Comparison of ENCODE assay signal across 1 cellular context in genomic region chr18:51182824-51183223, GRCh38.
TF ChIP-seq lines count a peak whose summit lies in the region.

No MANE protein-coding gene starts in this region.

TF ChIP-seq in GM23338, 12 proteins besides CTCF, POLR2A, EP300 and RAD21:
- TF ChIP-seq, protein P1, sequence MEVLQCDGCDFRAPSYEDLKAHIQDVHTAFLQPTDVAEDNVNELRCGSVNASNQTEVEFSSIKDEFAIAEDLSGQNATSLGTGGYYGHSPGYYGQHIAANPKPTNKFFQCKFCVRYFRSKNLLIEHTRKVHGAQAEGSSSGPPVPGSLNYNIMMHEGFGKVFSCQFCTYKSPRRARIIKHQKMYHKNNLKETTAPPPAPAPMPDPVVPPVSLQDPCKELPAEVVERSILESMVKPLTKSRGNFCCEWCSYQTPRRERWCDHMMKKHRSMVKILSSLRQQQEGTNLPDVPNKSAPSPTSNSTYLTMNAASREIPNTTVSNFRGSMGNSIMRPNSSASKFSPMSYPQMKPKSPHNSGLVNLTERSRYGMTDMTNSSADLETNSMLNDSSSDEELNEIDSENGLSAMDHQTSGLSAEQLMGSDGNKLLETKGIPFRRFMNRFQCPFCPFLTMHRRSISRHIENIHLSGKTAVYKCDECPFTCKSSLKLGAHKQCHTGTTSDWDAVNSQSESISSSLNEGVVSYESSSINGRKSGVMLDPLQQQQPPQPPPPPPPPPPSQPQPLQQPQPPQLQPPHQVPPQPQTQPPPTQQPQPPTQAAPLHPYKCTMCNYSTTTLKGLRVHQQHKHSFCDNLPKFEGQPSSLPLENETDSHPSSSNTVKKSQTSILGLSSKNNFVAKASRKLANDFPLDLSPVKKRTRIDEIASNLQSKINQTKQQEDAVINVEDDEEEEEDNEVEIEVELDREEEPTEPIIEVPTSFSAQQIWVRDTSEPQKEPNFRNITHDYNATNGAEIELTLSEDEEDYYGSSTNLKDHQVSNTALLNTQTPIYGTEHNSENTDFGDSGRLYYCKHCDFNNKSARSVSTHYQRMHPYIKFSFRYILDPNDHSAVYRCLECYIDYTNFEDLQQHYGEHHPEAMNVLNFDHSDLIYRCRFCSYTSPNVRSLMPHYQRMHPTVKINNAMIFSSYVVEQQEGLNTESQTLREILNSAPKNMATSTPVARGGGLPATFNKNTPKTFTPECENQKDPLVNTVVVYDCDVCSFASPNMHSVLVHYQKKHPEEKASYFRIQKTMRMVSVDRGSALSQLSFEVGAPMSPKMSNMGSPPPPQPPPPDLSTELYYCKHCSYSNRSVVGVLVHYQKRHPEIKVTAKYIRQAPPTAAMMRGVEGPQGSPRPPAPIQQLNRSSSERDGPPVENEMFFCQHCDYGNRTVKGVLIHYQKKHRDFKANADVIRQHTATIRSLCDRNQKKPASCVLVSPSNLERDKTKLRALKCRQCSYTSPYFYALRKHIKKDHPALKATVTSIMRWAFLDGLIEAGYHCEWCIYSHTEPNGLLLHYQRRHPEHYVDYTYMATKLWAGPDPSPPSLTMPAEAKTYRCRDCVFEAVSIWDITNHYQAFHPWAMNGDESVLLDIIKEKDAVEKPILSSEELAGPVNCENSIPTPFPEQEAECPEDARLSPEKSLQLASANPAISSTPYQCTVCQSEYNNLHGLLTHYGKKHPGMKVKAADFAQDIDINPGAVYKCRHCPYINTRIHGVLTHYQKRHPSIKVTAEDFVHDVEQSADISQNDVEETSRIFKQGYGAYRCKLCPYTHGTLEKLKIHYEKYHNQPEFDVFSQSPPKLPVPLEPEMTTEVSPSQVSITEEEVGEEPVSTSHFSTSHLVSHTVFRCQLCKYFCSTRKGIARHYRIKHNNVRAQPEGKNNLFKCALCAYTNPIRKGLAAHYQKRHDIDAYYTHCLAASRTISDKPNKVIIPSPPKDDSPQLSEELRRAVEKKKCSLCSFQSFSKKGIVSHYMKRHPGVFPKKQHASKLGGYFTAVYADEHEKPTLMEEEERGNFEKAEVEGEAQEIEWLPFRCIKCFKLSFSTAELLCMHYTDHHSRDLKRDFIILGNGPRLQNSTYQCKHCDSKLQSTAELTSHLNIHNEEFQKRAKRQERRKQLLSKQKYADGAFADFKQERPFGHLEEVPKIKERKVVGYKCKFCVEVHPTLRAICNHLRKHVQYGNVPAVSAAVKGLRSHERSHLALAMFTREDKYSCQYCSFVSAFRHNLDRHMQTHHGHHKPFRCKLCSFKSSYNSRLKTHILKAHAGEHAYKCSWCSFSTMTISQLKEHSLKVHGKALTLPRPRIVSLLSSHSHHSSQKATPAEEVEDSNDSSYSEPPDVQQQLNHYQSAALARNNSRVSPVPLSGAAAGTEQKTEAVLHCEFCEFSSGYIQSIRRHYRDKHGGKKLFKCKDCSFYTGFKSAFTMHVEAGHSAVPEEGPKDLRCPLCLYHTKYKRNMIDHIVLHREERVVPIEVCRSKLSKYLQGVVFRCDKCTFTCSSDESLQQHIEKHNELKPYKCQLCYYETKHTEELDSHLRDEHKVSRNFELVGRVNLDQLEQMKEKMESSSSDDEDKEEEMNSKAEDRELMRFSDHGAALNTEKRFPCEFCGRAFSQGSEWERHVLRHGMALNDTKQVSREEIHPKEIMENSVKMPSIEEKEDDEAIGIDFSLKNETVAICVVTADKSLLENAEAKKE (CRISPR knock-in tag; IDR thresholded peaks at IDR 0.05) = no peak
